ENCODE assay signal across 15 cellular contexts in the genomic region with DNA sequence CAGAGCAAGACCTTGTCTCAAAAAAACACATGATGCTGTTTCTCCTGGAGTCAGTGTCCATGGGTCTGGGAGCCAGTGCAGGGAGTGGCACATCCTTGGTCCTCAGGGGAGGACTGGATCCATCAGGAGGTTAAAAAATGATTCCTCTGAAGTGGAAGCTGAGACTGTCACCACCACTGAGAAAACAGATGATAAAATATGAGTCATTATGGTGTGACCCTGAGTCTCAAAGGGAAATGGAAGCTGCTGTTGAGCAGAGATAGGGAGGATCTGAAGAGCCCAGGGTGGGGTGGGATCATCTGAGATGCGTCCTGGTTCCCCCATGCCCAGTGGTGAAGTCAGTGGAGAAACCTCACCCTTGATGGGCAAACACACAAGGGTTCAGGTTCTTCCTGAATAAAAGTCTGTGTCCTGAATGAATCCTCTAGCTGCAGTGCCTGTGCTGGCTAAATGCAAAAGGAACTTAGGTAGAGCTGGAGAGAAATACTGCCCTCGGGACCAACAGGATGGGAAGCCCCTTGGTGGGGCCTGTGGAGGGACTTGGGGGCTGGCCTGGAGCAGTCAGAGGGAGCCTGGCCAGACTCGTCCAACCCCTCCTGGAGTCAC.
DNase-seq lines count a peak whose midpoint lies in the region; ATAC-seq lines count a peak whose summit lies in the region.
"Had no signal": no experiment of that assay in that cellular context is flagged by ENCODE, and none has a peak within 500 bp of the region (broad histone marks: within the 10 kb centered on the region; RNA-seq: fewer than 3 reads in every experiment).

No MANE protein-coding gene starts in this region.

- DNase-seq in CMK (ENCODE audit: low read depth), result peak; percentile 96
- DNase-seq in HT1080 (ENCODE audit: low read depth), result peak; percentile 60
- DNase-seq in UCSD-AML1 (lab: John Stamatoyannopoulos, UW; ENCODE audit: unreplicated experiment), result peak; percentile 42
- DNase-seq in kidney tubule cell (ENCODE audit: low spot score), result peak; percentile 58
- DNase-seq in NCI-H1092 treated with DMSO at 0.1 percent for 48 hours (lab: John Stamatoyannopoulos, UW), result no peak
- DNase-seq in Right ventricle myocardium inferior (ENCODE audit: missing footprints), result no peak
- DNase-seq in NCI-H1694 treated with DMSO at 0.1 percent for 48 hours (lab: John Stamatoyannopoulos, UW), result no peak
- DNase-seq: activated CD4-positive, CD25-positive, alpha-beta regulatory T cell; C1 segment of cervical spinal cord; immature natural killer cell; NCI-H1930; NCI-H82; stimulated activated CD4-positive, alpha-beta T cell treated with anti-CD3 and anti-CD28 coated beads, Interleukin-4, amount 100 ng/mL, for 1 hour; stimulated activated naive CD4-positive, alpha-beta T cell treated with Interleukin-2 at 50 U/mL for 16 hours had no signal

- ATAC-seq in HG03354 (IDR thresholded peaks at IDR 0.05; ENCODE audit: poor library complexity, severe bottlenecking, unreplicated experiment) (no peak), Right ventricle myocardium inferior (no peak)

- intact Hi-C loops in Right ventricle myocardium inferior (cut with DNase I), result no loop called here

Comparison
In these comparisons a context has a peak if more than half of its experiments do, and no peak if none do; other contexts are left out.
1. DNase-seq: peak in CMK (single experiment), HT1080 (single experiment), UCSD-AML1 (single experiment) and kidney tubule cell (single experiment); none in NCI-H1092 treated with DMSO at 0.1 percent for 48 hours (single experiment), Right ventricle myocardium inferior (single experiment) and NCI-H1694 treated with DMSO at 0.1 percent for 48 hours (single experiment).